In genomic region chr5:172954277-172954676, GRCh38 we compare ENCODE assay signal across 21 cellular contexts. TPM values are rescaled to one million over a fixed set of nuclear protein-coding genes. Genes with fewer than 3 reads are reported as not detected.
A peak's percentile ranks its signal among the peaks of the same experiment; 100 is the strongest.
DNase-seq lines count a peak whose midpoint lies in the region; ATAC-seq and TF ChIP-seq lines count a peak whose summit lies in the region.
"Had no signal": no experiment of that assay in that cellular context is flagged by ENCODE, and none has a peak within 500 bp of the region (broad histone marks: within the 10 kb centered on the region; RNA-seq: fewer than 3 reads in every experiment).

No MANE protein-coding gene starts in this region.

- CTCF ChIA-PET in Calu3 (lab: Charles Lee): interaction anchor here (0.6 to 1.0 kb wide), 3 partner anchors 13 to 1005 kb away, joined by 3 to 4 read pairs (median 3); no protein-coding TSS in a partner anchor

- no peaks in the 10 kb centered on the region for H3K27me3 ChIP-seq in BE2C
- H3K27me3 ChIP-seq: transverse colon had no signal

- H3K27ac Mint-ChIP-seq in Calu3 (ENCODE audit: unreplicated experiment) (peak overlapping the region; percentile 71), T-helper 17 cell (peak overlapping the region; percentile 34), mesothelial cell of epicardium (peak overlapping the region; percentile 18)
- H3K27ac Mint-ChIP-seq in stimulated activated memory B cell treated with anti-CD40 and anti-IgM and Interleukin-4, amounts not matched to agents 10 μg/mL and 1 μg/mL and 100 μg/mL, for 72 hours: peak overlapping the region; percentile 32
- no peak overlapping the region for H3K27ac Mint-ChIP-seq in T-helper 2 cell treated with Interferon-gamma antibody and Interleukin-4, amounts not matched to agents 5 μg/mL and 100 μg/mL, for 36 hours
- H3K27ac Mint-ChIP-seq: activated CD4-positive, alpha-beta memory T cell treated with anti-CD3 and anti-CD28 coated beads for 36 hours; activated naive CD4-positive, alpha-beta T cell treated with anti-CD3 and anti-CD28 coated beads, Interleukin-2, amount 50 U/mL, for 24 hours; activated T-cell treated with anti-CD3 and anti-CD28 coated beads, Interleukin-2, amount 50 U/mL, for 24 hours had no signal

- H3K4me1 ChIP-seq in BE2C: peaks cover 4% of the 10 kb centered on the region; the same call in 1 of the 2 replicates

- H3K9me3 Mint-ChIP-seq in Calu3 (ENCODE audit: low read depth, unreplicated experiment) (no peaks in the 10 kb centered on the region), mesothelial cell of epicardium (no peaks in the 10 kb centered on the region)
- H3K9me3 Mint-ChIP-seq in stimulated activated memory B cell treated with anti-CD40 and anti-IgM and Interleukin-4, amounts not matched to agents 10 μg/mL and 1 μg/mL and 100 μg/mL, for 72 hours: no peaks in the 10 kb centered on the region
- H3K9me3 Mint-ChIP-seq in T-helper 2 cell treated with Interferon-gamma antibody and Interleukin-4, amounts not matched to agents 5 μg/mL and 100 μg/mL, for 36 hours: no peaks in the 10 kb centered on the region
- H3K9me3 Mint-ChIP-seq: activated CD4-positive, alpha-beta memory T cell treated with anti-CD3 and anti-CD28 coated beads for 36 hours; activated naive CD4-positive, alpha-beta T cell treated with anti-CD3 and anti-CD28 coated beads, Interleukin-2, amount 50 U/mL, for 24 hours; activated T-cell treated with anti-CD3 and anti-CD28 coated beads, Interleukin-2, amount 50 U/mL, for 24 hours; naive B cell had no signal

- BruUV-seq in Calu3 (replicated peaks; lab: Mats Ljungman, UMichigan): no TSS peak

- peaks cover 41% of the 10 kb centered on the region for H3K36me3 Mint-ChIP-seq in Calu3 (ENCODE audit: insufficient read depth, unreplicated experiment)
- H3K36me3 Mint-ChIP-seq in T-helper 17 cell (ENCODE audit: low read depth): peaks cover 2% of the 10 kb centered on the region
- peaks cover 7% of the 10 kb centered on the region for H3K36me3 Mint-ChIP-seq in mesothelial cell of epicardium
- peaks cover 20% of the 10 kb centered on the region for H3K36me3 Mint-ChIP-seq in stimulated activated memory B cell treated with anti-CD40 and anti-IgM and Interleukin-4, amounts not matched to agents 10 μg/mL and 1 μg/mL and 100 μg/mL, for 72 hours
- no peaks in the 10 kb centered on the region for H3K36me3 Mint-ChIP-seq in T-helper 2 cell treated with Interferon-gamma antibody and Interleukin-4, amounts not matched to agents 5 μg/mL and 100 μg/mL, for 36 hours (ENCODE audit: low read depth)
- H3K36me3 Mint-ChIP-seq: activated naive CD4-positive, alpha-beta T cell treated with anti-CD3 and anti-CD28 coated beads, Interleukin-2, amount 50 U/mL, for 24 hours had no signal

- intact Hi-C loops in Calu3 (cut with micrococcal nuclease; ENCODE audit: unreplicated experiment): loop anchor here (10.0 kb wide), 1 partner anchor 479 kb away; no protein-coding TSS in a partner anchor

- H3K9me3 ChIP-seq in T-helper 17 cell (ENCODE audit: control insufficient read depth, low read length, poor library complexity, severe bottlenecking) (no peaks in the 10 kb centered on the region), BE2C (no peaks in the 10 kb centered on the region)
- H3K9me3 ChIP-seq: left ventricle myocardium inferior, prostate gland, transverse colon had no signal

- H3K36me3 ChIP-seq in BE2C: no peaks in the 10 kb centered on the region

- peaks cover 31% of the 10 kb centered on the region for H3K4me1 Mint-ChIP-seq in Calu3 (ENCODE audit: low read depth, unreplicated experiment)
- peaks cover 15% of the 10 kb centered on the region for H3K4me1 Mint-ChIP-seq in T-helper 17 cell
- H3K4me1 Mint-ChIP-seq in mesothelial cell of epicardium: peaks cover 22% of the 10 kb centered on the region
- H3K4me1 Mint-ChIP-seq in stimulated activated memory B cell treated with anti-CD40 and anti-IgM and Interleukin-4, amounts not matched to agents 10 μg/mL and 1 μg/mL and 100 μg/mL, for 72 hours: peaks cover 21% of the 10 kb centered on the region
- peaks cover 8% of the 10 kb centered on the region for H3K4me1 Mint-ChIP-seq in T-helper 2 cell treated with Interferon-gamma antibody and Interleukin-4, amounts not matched to agents 5 μg/mL and 100 μg/mL, for 36 hours (ENCODE audit: low read depth)

- no peak for ATAC-seq in T-helper 17 cell
- ATAC-seq in stimulated activated memory B cell treated with anti-CD40 and anti-IgM and Interleukin-4, amounts not matched to agents 10 μg/mL and 1 μg/mL and 100 μg/mL, for 72 hours: no peak

- H3K27me3 Mint-ChIP-seq in Calu3 (ENCODE audit: unreplicated experiment) (no peaks in the 10 kb centered on the region), T-helper 17 cell (no peaks in the 10 kb centered on the region), mesothelial cell of epicardium (ENCODE audit: low read depth) (no peaks in the 10 kb centered on the region)
- H3K27me3 Mint-ChIP-seq in stimulated activated memory B cell treated with anti-CD40 and anti-IgM and Interleukin-4, amounts not matched to agents 10 μg/mL and 1 μg/mL and 100 μg/mL, for 72 hours: no peaks in the 10 kb centered on the region
- peaks cover 2% of the 10 kb centered on the region for H3K27me3 Mint-ChIP-seq in T-helper 2 cell treated with Interferon-gamma antibody and Interleukin-4, amounts not matched to agents 5 μg/mL and 100 μg/mL, for 36 hours (ENCODE audit: low read depth)
- H3K27me3 Mint-ChIP-seq: activated CD4-positive, alpha-beta memory T cell treated with anti-CD3 and anti-CD28 coated beads for 36 hours; activated naive CD4-positive, alpha-beta T cell treated with anti-CD3 and anti-CD28 coated beads, Interleukin-2, amount 50 U/mL, for 24 hours; activated T-cell treated with anti-CD3 and anti-CD28 coated beads, Interleukin-2, amount 50 U/mL, for 24 hours; naive B cell had no signal

- H3K4me3 ChIP-seq in BE2C (ENCODE audit: low read depth, low read length): no peak overlapping the region
- H3K4me3 ChIP-seq: left ventricle myocardium inferior, prostate gland, transverse colon had no signal

- DNase-seq in Calu3: no peak
- no peak for DNase-seq in T-helper 17 cell
- no peak for DNase-seq in mesothelial cell of epicardium (ENCODE audit: low spot score in 2 of 2, unreplicated experiment in 2 of 2)
- DNase-seq in T-helper 2 cell treated with Interferon-gamma antibody and Interleukin-4, amounts not matched to agents 5 μg/mL and 100 μg/mL, for 36 hours (ENCODE audit: low spot score): no peak
- no peak for DNase-seq in effector CD8-positive, alpha-beta T cell (lab: John Stamatoyannopoulos, UW)
- no peak for DNase-seq in BE2C
- DNase-seq in NCI-H748 treated with DMSO at 0.1 percent for 48 hours (lab: John Stamatoyannopoulos, UW): no peak
- DNase-seq: activated CD4-positive, alpha-beta memory T cell treated with anti-CD3 and anti-CD28 coated beads for 36 hours; activated T-cell treated with anti-CD3 and anti-CD28 coated beads, Interleukin-2, amount 50 U/mL, for 24 hours; dermis blood vessel endothelial cell; left ventricle myocardium inferior; naive B cell; NCI-H1092; NCI-H2029 treated with DMSO at 0.1 percent for 48 hours; NCI-H446 treated with DMSO at 0.1 percent for 48 hours; SHP77; stimulated activated CD4-positive, alpha-beta T cell treated with anti-CD3 and anti-CD28 coated beads, Interleukin-12 subunit alpha, Interleukin-12 subunit beta, amount 100 ng/mL, for 4 hours; transverse colon had no signal

- TF ChIP-seq CTCF in Calu3 (IDR thresholded peaks at IDR 0.05; ENCODE audit: unreplicated experiment) (no peak), mesothelial cell of epicardium (IDR thresholded peaks at IDR 0.05; ENCODE audit: unreplicated experiment) (no peak), BE2C (IDR thresholded peaks at IDR 0.05; ENCODE audit: low read depth, low read length) (no peak)

- no peak overlapping the region for H3K4me3 Mint-ChIP-seq in Calu3 (ENCODE audit: low read depth, unreplicated experiment)
- H3K4me3 Mint-ChIP-seq in T-helper 17 cell: no peak overlapping the region
- no peak overlapping the region for H3K4me3 Mint-ChIP-seq in mesothelial cell of epicardium
- no peak overlapping the region for H3K4me3 Mint-ChIP-seq in stimulated activated memory B cell treated with anti-CD40 and anti-IgM and Interleukin-4, amounts not matched to agents 10 μg/mL and 1 μg/mL and 100 μg/mL, for 72 hours
- H3K4me3 Mint-ChIP-seq in T-helper 2 cell treated with Interferon-gamma antibody and Interleukin-4, amounts not matched to agents 5 μg/mL and 100 μg/mL, for 36 hours: no peak overlapping the region
- H3K4me3 Mint-ChIP-seq: activated CD4-positive, alpha-beta memory T cell treated with anti-CD3 and anti-CD28 coated beads for 36 hours; activated naive CD4-positive, alpha-beta T cell treated with anti-CD3 and anti-CD28 coated beads, Interleukin-2, amount 50 U/mL, for 24 hours; activated T-cell treated with anti-CD3 and anti-CD28 coated beads, Interleukin-2, amount 50 U/mL, for 24 hours had no signal

RNA-seq across cellular contexts. Expression of gene RPL26L1, which starts 4.9 kb away (rescaled TPM):
- total RNA-seq in Calu3 (2022): 59.4 and 62.7 TPM in 2 replicates
- total RNA-seq in T-helper 17 cell: 10 to 100 TPM; 13.9 to 17.7 TPM
- total RNA-seq in mesothelial cell of epicardium: 43.0 to 43.9 TPM (median 43.9 TPM) in 3 replicates
- 175 TPM for polyA plus RNA-seq in BE2C (2012; ENCODE audit: insufficient read depth, insufficient read length, low read depth)

RNA-seq across cellular contexts. Expression of gene ATP6V0E1, which starts 29.3 kb away (rescaled TPM):
- total RNA-seq in Calu3 (2022) (256 and 261 TPM in 2 replicates), T-helper 17 cell (100 to 1,000 TPM; 102 to 104 TPM), mesothelial cell of epicardium (116 to 125 TPM (median 120 TPM) in 3 replicates)
- 285 TPM for polyA plus RNA-seq in BE2C (2012; ENCODE audit: insufficient read depth, insufficient read length, low read depth)
